Comparison of ENCODE assay signal across 1 cellular context in genomic region chr14:54347044-54347443, GRCh38.
TF ChIP-seq lines count a peak whose summit lies in the region.

No MANE protein-coding gene starts in this region.

TF ChIP-seq in GM23338, 12 proteins besides CTCF, POLR2A, EP300 and RAD21 (continued from another document):
- no peak for TF ChIP-seq REST (IDR thresholded peaks at IDR 0.05; ENCODE audit: unreplicated experiment)
- TF ChIP-seq ETS1 (IDR thresholded peaks at IDR 0.05), result no peak
- no peak for TF ChIP-seq JUNB (IDR thresholded peaks at IDR 0.05; ENCODE audit: unreplicated experiment)
- TF ChIP-seq NANOG (IDR thresholded peaks at IDR 0.05; ENCODE audit: borderline replicate concordance), result no peak
